Comparison of ENCODE assay signal across 19 cellular contexts in the genomic region with DNA sequence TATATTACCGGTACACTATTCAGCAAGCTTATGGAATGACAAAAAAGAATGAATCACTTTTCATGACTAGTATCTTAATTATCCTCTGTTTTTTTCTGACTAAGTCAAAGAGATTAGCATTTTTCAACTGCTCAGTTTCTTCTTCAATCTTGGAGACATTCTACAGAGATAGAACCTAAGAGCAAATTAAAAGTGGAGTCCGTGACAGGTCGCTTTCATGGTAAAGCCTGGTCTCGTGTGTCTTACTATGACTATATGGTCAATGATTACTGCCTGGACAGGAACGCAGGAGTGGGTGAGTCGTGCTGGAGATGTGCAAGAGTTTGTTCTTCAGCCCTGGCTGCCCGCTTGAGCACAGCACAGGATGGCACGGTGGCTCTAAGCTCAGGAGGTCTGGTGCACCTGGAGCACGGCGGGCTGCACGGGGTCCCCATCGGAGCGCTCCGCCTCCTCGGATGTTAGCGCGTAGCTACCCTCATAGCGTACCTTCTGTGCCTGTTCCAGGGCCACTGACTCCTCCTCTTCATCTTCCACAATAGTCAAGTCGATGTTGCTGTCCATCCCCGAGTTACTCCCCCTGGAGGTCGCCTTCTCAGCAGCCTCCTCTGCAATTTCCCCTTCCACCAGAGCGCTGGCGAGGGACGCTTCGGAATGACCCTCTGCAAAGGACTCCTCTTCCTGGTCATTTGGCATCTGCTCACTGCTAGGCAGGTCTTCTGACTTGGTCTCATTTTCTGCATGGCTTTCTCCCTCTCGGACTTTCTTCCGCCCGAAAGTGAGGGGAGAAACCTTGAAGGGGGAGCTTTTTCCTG. TPM values are rescaled to one million over a fixed set of nuclear protein-coding genes. Genes with fewer than 3 reads are reported as not detected.
DNase-seq lines count a peak whose midpoint lies in the region; ATAC-seq and TF ChIP-seq lines count a peak whose summit lies in the region.
"Had no signal": no experiment of that assay in that cellular context is flagged by ENCODE, and none has a peak within 500 bp of the region (broad histone marks: within the 10 kb centered on the region; RNA-seq: fewer than 3 reads in every experiment).

No MANE protein-coding gene starts in this region.

- no peaks in the 10 kb centered on the region for H3K9me3 ChIP-seq in Karpas-422 (ENCODE audit: low read length)
- H3K9me3 ChIP-seq: colonic mucosa, prostate gland, SJCRH30 had no signal

- no peaks in the 10 kb centered on the region for H3K79me2 ChIP-seq in Karpas-422 (ENCODE audit: low read length)

- no peaks in the 10 kb centered on the region for H3K9me2 ChIP-seq in Karpas-422 (replicated peaks; ENCODE audit: insufficient read depth, low read length)

- no peaks in the 10 kb centered on the region for H3K27me3 ChIP-seq in brain microvascular endothelial cell (replicated peaks)
- H3K27me3 ChIP-seq in Karpas-422 (ENCODE audit: low read length) = no peaks in the 10 kb centered on the region
- H3K27me3 ChIP-seq: colonic mucosa, SJCRH30 had no signal

- in situ Hi-C loops in brain microvascular endothelial cell (cut with HindIII; ENCODE audit: low pct_ligation_motif_present, low sequenced_read_pairs) = no loop called here

- H3K27ac ChIP-seq in brain microvascular endothelial cell (no peak overlapping the region), Karpas-422 (ENCODE audit: low read length) (no peak overlapping the region)
- H3K27ac ChIP-seq: colonic mucosa, prostate gland, SJCRH30 had no signal

- peaks cover 55% of the 10 kb centered on the region for H3K4me1 ChIP-seq in Karpas-422 (ENCODE audit: low read length)
- H3K4me1 ChIP-seq: colonic mucosa, prostate gland, SJCRH30 had no signal

- no peak overlapping the region for H3K4me2 ChIP-seq in Karpas-422 (ENCODE audit: low read depth, low read length, poor library complexity, severe bottlenecking)

- no peak overlapping the region for H3K9ac ChIP-seq in Karpas-422 (ENCODE audit: low read length)

- DNase-seq in Daoy (ENCODE audit: low read depth) (peak; percentile 10), NB4 (ENCODE audit: low read depth) (no peak), brain microvascular endothelial cell (peak; percentile 50), iris pigment epithelial cell (ENCODE audit: low read depth) (peak; percentile 54), Karpas-422 (no peak), MV-4-11 (lab: John Stamatoyannopoulos, UW) (no peak), D341Med (ENCODE audit: low spot score) (no peak)
- DNase-seq: activated CD8-positive, alpha-beta memory T cell treated with anti-CD3 and anti-CD28 coated beads, Interleukin-2, amount 50 U/mL, for 48 hours; colonic mucosa; DMS153; kidney; NCI-H2081 treated with DMSO at 0.1 percent for 48 hours; NCI-H82; SJCRH30; stimulated activated CD4-positive, alpha-beta T cell treated with anti-CD3 and anti-CD28 coated beads, Interleukin-4, amount 100 ng/mL, for 24 hours; stimulated activated naive B cell treated with anti-CD40 and anti-IgM and Interleukin-4, amounts not matched to agents 10 μg/mL and 1 μg/mL and 100 μg/mL, for 72 hours had no signal

- no peaks in the 10 kb centered on the region for H4K20me1 ChIP-seq in Karpas-422 (ENCODE audit: insufficient read depth, low read depth, low read length)

- H3K4me3 ChIP-seq in NB4 (ENCODE audit: low read depth, low read length) (no peak overlapping the region), brain microvascular endothelial cell (ENCODE audit: low read depth, low read length) (no peak overlapping the region), Karpas-422 (ENCODE audit: low read length) (no peak overlapping the region)
- H3K4me3 ChIP-seq: colonic mucosa, GM12878, prostate gland, SJCRH30 had no signal

- no peak for TF ChIP-seq POLR2A in NB4 (IDR thresholded peaks at IDR 0.05; ENCODE audit: extremely low read depth, insufficient read length)

- no peaks in the 10 kb centered on the region for H3K36me3 ChIP-seq in brain microvascular endothelial cell (replicated peaks)
- H3K36me3 ChIP-seq in Karpas-422 (ENCODE audit: insufficient read depth, low read length) = peaks cover 5% of the 10 kb centered on the region; the same call in 1 of the 2 replicates
- H3K36me3 ChIP-seq: colonic mucosa, prostate gland had no signal

- ATAC-seq in HG02642 (IDR thresholded peaks at IDR 0.05; ENCODE audit: poor library complexity, unreplicated experiment) = no peak
- ATAC-seq: GM12878; stimulated activated naive B cell treated with anti-CD40 and anti-IgM and Interleukin-4, amounts not matched to agents 10 μg/mL and 1 μg/mL and 100 μg/mL, for 72 hours had no signal

- no peak overlapping the region for H2AFZ ChIP-seq in Karpas-422 (ENCODE audit: low read length)

- TF ChIP-seq CTCF in NB4 (IDR thresholded peaks at IDR 0.05; ENCODE audit: low read depth, low read length) (peak; percentile 5), brain microvascular endothelial cell (IDR thresholded peaks at IDR 0.05; ENCODE audit: low read depth, low read length, missing control alignments) (no peak)

RNA-seq across cellular contexts. Expression of gene CAVIN2, which starts 11.1 kb away (rescaled TPM):
- total RNA-seq in Daoy (2014; rRNA removed; shearing (Covaris generic)) = 0.06 TPM in 1 of 2 replicates, not detected in the other
- total RNA-seq in Karpas-422 (2014; rRNA removed; shearing (Covaris generic); ENCODE audit: low replicate concordance) = 2.7 and 3.1 TPM in 2 replicates
- total RNA-seq: GM12878 had no signal

Comparison
In these comparisons a context has a peak if more than half of its experiments do, and no peak if none do; other contexts are left out.
1. DNase-seq: peak in Daoy (single experiment), brain microvascular endothelial cell (single experiment) and iris pigment epithelial cell (single experiment); none in NB4 (single experiment), Karpas-422 (single experiment), MV-4-11 (single experiment) and D341Med (single experiment).